23 cellular contexts compared by ENCODE assay signal in the genomic region with DNA sequence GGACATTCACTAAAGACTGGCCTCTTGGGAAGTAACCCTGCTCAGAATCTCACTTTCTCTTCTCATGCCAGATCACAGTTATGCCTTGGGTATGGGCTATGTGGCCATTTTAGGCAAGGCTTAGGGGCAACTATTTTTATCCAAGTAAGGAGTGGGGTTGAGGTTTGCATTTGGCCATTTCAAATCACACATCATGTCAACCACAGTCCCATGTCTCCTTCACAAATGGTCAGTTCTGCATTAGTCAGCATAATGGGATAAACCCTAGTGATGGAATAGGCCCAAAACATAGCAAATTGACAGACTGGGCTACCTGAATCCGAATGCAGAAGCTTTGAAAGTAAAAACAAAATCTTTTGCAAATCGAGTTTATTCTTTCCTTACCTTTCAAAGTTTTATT. TPM values are rescaled to one million over a fixed set of nuclear protein-coding genes. Genes with fewer than 3 reads are reported as not detected.
DNase-seq lines count a peak whose midpoint lies in the region; ATAC-seq, FAIRE-seq and TF ChIP-seq lines count a peak whose summit lies in the region.
"Had no signal": no experiment of that assay in that cellular context is flagged by ENCODE, and none has a peak within 500 bp of the region (broad histone marks: within the 10 kb centered on the region; RNA-seq: fewer than 3 reads in every experiment).

No MANE protein-coding gene starts in this region.

- H3K4me3 ChIP-seq in mesenchymal stem cell (ENCODE audit: insufficient read depth in 1 of 2, low read depth in 1 of 2, low read length in 2 of 2), result no peak overlapping the region
- no peak overlapping the region for H3K4me3 ChIP-seq in BE2C (ENCODE audit: low read depth, low read length)
- H3K4me3 ChIP-seq: K562, left ventricle myocardium inferior, mucosa of descending colon, psoas muscle, transverse colon had no signal

- H2BK120ac ChIP-seq in mesenchymal stem cell (ENCODE audit: low read depth, low read length), result no peak overlapping the region

- peaks cover 8% of the 10 kb centered on the region for H3K36me3 Mint-ChIP-seq in activated CD8-positive, alpha-beta memory T cell treated with anti-CD3 and anti-CD28 coated beads, Interleukin-2, amount 10 ng/mL, durations not matched to agents 7 days and 5 days
- H3K36me3 Mint-ChIP-seq: activated naive CD4-positive, alpha-beta T cell treated with anti-CD3 and anti-CD28 coated beads, Interleukin-2, amount 50 U/mL, for 72 hours had no signal

- H3K9ac ChIP-seq in mesenchymal stem cell (ENCODE audit: low read length), result peak overlapping the region; percentile 31

- no peak overlapping the region for H2BK15ac ChIP-seq in mesenchymal stem cell (ENCODE audit: low read depth, poor library complexity, severe bottlenecking)

- H3K27me3 Mint-ChIP-seq in activated CD8-positive, alpha-beta memory T cell treated with anti-CD3 and anti-CD28 coated beads, Interleukin-2, amount 10 ng/mL, durations not matched to agents 7 days and 5 days, result no peaks in the 10 kb centered on the region
- H3K27me3 Mint-ChIP-seq in stimulated activated naive CD8-positive, alpha-beta T cell treated with anti-CD3 and anti-CD28 coated beads, Interleukin-15, amount 100 ng/mL, for 72 hours, result peaks cover 10% of the 10 kb centered on the region
- H3K27me3 Mint-ChIP-seq: activated CD4-positive, alpha-beta T cell treated with anti-CD3 and anti-CD28 coated beads for 36 hours; activated T-helper 17 cell treated with anti-CD3 and anti-CD28 coated beads, Interleukin-2, amount 50 U/mL, for 72 hours had no signal

- H3K4me1 ChIP-seq in mesenchymal stem cell (ENCODE audit: control insufficient read depth, insufficient read depth, low read depth, low read length) (peaks cover 1% of the 10 kb centered on the region), BE2C (no peaks in the 10 kb centered on the region)
- H3K4me1 ChIP-seq: left ventricle myocardium inferior, psoas muscle, transverse colon had no signal

- H3K27ac Mint-ChIP-seq in activated CD8-positive, alpha-beta memory T cell treated with anti-CD3 and anti-CD28 coated beads, Interleukin-2, amount 10 ng/mL, durations not matched to agents 7 days and 5 days, result peak overlapping the region; percentile 28
- H3K27ac Mint-ChIP-seq in stimulated activated naive CD8-positive, alpha-beta T cell treated with anti-CD3 and anti-CD28 coated beads, Interleukin-15, amount 100 ng/mL, for 72 hours, result no peak overlapping the region
- H3K27ac Mint-ChIP-seq: activated CD4-positive, alpha-beta T cell treated with anti-CD3 and anti-CD28 coated beads for 36 hours; activated naive CD4-positive, alpha-beta T cell treated with anti-CD3 and anti-CD28 coated beads, Interleukin-2, amount 50 U/mL, for 72 hours; activated T-helper 17 cell treated with anti-CD3 and anti-CD28 coated beads, Interleukin-2, amount 50 U/mL, for 72 hours had no signal

- CTCF ChIA-PET in activated CD8-positive, alpha-beta memory T cell treated with anti-CD3 and anti-CD28 coated beads, Interleukin-2, amount 10 ng/mL, durations not matched to agents 7 days and 5 days (lab: Charles Lee), result no interaction called here

- no peak overlapping the region for H3K4me3 Mint-ChIP-seq in activated CD8-positive, alpha-beta memory T cell treated with anti-CD3 and anti-CD28 coated beads, Interleukin-2, amount 10 ng/mL, durations not matched to agents 7 days and 5 days
- no peak overlapping the region for H3K4me3 Mint-ChIP-seq in stimulated activated naive CD8-positive, alpha-beta T cell treated with anti-CD3 and anti-CD28 coated beads, Interleukin-15, amount 100 ng/mL, for 72 hours
- H3K4me3 Mint-ChIP-seq: activated CD4-positive, alpha-beta T cell treated with anti-CD3 and anti-CD28 coated beads for 36 hours; activated T-helper 17 cell treated with anti-CD3 and anti-CD28 coated beads, Interleukin-2, amount 50 U/mL, for 72 hours had no signal

- peaks cover 28% of the 10 kb centered on the region for H3K4me1 Mint-ChIP-seq in activated CD8-positive, alpha-beta memory T cell treated with anti-CD3 and anti-CD28 coated beads, Interleukin-2, amount 10 ng/mL, durations not matched to agents 7 days and 5 days
- peaks cover 22% of the 10 kb centered on the region for H3K4me1 Mint-ChIP-seq in stimulated activated naive CD8-positive, alpha-beta T cell treated with anti-CD3 and anti-CD28 coated beads, Interleukin-15, amount 100 ng/mL, for 72 hours
- H3K4me1 Mint-ChIP-seq: activated T-helper 17 cell treated with anti-CD3 and anti-CD28 coated beads, Interleukin-2, amount 50 U/mL, for 72 hours had no signal

- no peak for ATAC-seq in activated CD8-positive, alpha-beta memory T cell treated with anti-CD3 and anti-CD28 coated beads, Interleukin-2, amount 10 ng/mL, durations not matched to agents 7 days and 5 days
- ATAC-seq in stimulated activated naive CD8-positive, alpha-beta T cell treated with anti-CD3 and anti-CD28 coated beads, Interleukin-15, amount 100 ng/mL, for 72 hours, result no peak
- no peak for ATAC-seq in HG03108 (IDR thresholded peaks at IDR 0.05; ENCODE audit: unreplicated experiment)
- ATAC-seq: activated CD4-positive, alpha-beta T cell treated with anti-CD3 and anti-CD28 coated beads for 36 hours; activated naive CD4-positive, alpha-beta T cell treated with anti-CD3 and anti-CD28 coated beads, Interleukin-2, amount 50 U/mL, for 72 hours; activated T-helper 17 cell treated with anti-CD3 and anti-CD28 coated beads, Interleukin-2, amount 50 U/mL, for 72 hours; K562; mucosa of descending colon; psoas muscle had no signal

- no peak overlapping the region for H3K4me2 ChIP-seq in mesenchymal stem cell (ENCODE audit: low read length, poor library complexity, severe bottlenecking)

- no peak for DNase-seq in activated CD8-positive, alpha-beta memory T cell treated with anti-CD3 and anti-CD28 coated beads, Interleukin-2, amount 10 ng/mL, durations not matched to agents 7 days and 5 days
- no peak for DNase-seq in activated CD8-positive, alpha-beta memory T cell treated with anti-CD3 and anti-CD28 coated beads, Interleukin-2, amount 50 U/mL, for 48 hours
- DNase-seq in RCC 7860 (ENCODE audit: low spot score) (no peak), mesenchymal stem cell (no peak), BE2C (no peak), NCI-H1417 treated with DMSO at 0.1 percent for 48 hours (lab: John Stamatoyannopoulos, UW) (no peak)
- no peak for DNase-seq in stimulated activated naive CD8-positive, alpha-beta T cell treated with anti-CD3 and anti-CD28 coated beads, Interleukin-15, amount 100 ng/mL, for 72 hours
- DNase-seq: activated CD4-positive, alpha-beta T cell treated with anti-CD3 and anti-CD28 coated beads for 36 hours; aorta; left ventricle myocardium inferior; mucosa of descending colon; NCI-H1694 treated with DMSO at 0.1 percent for 48 hours; psoas muscle; stimulated activated CD4-positive, alpha-beta T cell treated with anti-CD3 and anti-CD28 coated beads, Interleukin-4, amount 100 ng/mL, for 1 hour; stimulated activated naive CD4-positive, alpha-beta T cell; transverse colon had no signal

- TF ChIP-seq CTCF in BE2C (IDR thresholded peaks at IDR 0.05; ENCODE audit: low read depth, low read length), result no peak

- H3K27me3 ChIP-seq in mesenchymal stem cell (ENCODE audit: control insufficient read depth in 1 of 2, insufficient read depth in 1 of 2, low read length in 2 of 2), result no peaks in the 10 kb centered on the region
- no peaks in the 10 kb centered on the region for H3K27me3 ChIP-seq in BE2C
- H3K27me3 ChIP-seq: transverse colon had no signal

- H3K4ac ChIP-seq in mesenchymal stem cell (ENCODE audit: low read depth in 1 of 2, low read length in 2 of 2), result no peak overlapping the region

- H2AFZ ChIP-seq in mesenchymal stem cell (ENCODE audit: low read depth, low read length), result no peak overlapping the region

- H3K9me3 ChIP-seq in mesenchymal stem cell (ENCODE audit: control insufficient read depth, low read length) (no peaks in the 10 kb centered on the region), BE2C (no peaks in the 10 kb centered on the region)
- H3K9me3 ChIP-seq: left ventricle myocardium inferior, mucosa of descending colon, psoas muscle, transverse colon had no signal

- WGBS in mesenchymal stem cell, result 83% methylated on average over 1 of the region's 2 CpGs

- H4K91ac ChIP-seq in mesenchymal stem cell (ENCODE audit: low read length), result no peak overlapping the region

- H3K27ac ChIP-seq in mesenchymal stem cell (ENCODE audit: low read length, poor library complexity, severe bottlenecking), result no peak overlapping the region
- H3K27ac ChIP-seq: epithelial cell of prostate, left ventricle myocardium inferior, psoas muscle, transverse colon had no signal

- H4K8ac ChIP-seq in mesenchymal stem cell (ENCODE audit: low read length), result no peak overlapping the region

- H2BK5ac ChIP-seq in mesenchymal stem cell (ENCODE audit: low read depth, low read length, poor library complexity, severe bottlenecking), result no peak overlapping the region

- peak overlapping the region; percentile 18 to 39 for H2BK12ac ChIP-seq in mesenchymal stem cell (ENCODE audit: low read length in 2 of 2)

- H3K79me1 ChIP-seq in mesenchymal stem cell (replicated peaks; ENCODE audit: low read length, poor library complexity, severe bottlenecking), result no peaks in the 10 kb centered on the region

- H2AK5ac ChIP-seq in mesenchymal stem cell (ENCODE audit: low read length, severe bottlenecking), result peak overlapping the region; percentile 83

- no peak overlapping the region for H3K18ac ChIP-seq in mesenchymal stem cell (ENCODE audit: low read depth in 1 of 2, low read length in 2 of 2)

- no peak overlapping the region for H3K23ac ChIP-seq in mesenchymal stem cell (ENCODE audit: low read length in 2 of 2)

- peak; percentile 57 for FAIRE-seq in RCC 7860 (lab: Jason Lieb, UNC)
- FAIRE-seq: K562 had no signal

- no peaks in the 10 kb centered on the region for H3K36me3 ChIP-seq in mesenchymal stem cell (ENCODE audit: control insufficient read depth in 1 of 2, insufficient read depth in 2 of 2, low read depth in 1 of 2, low read length in 2 of 2)
- H3K36me3 ChIP-seq in BE2C, result no peaks in the 10 kb centered on the region
- H3K36me3 ChIP-seq: left ventricle myocardium inferior, transverse colon had no signal

- H3K14ac ChIP-seq in mesenchymal stem cell (ENCODE audit: low read length in 2 of 2), result no peak overlapping the region

- H3K9me3 Mint-ChIP-seq in activated CD8-positive, alpha-beta memory T cell treated with anti-CD3 and anti-CD28 coated beads, Interleukin-2, amount 10 ng/mL, durations not matched to agents 7 days and 5 days (ENCODE audit: low read depth), result peaks cover 2% of the 10 kb centered on the region
- peaks cover 6% of the 10 kb centered on the region in 2 donors for H3K9me3 Mint-ChIP-seq in stimulated activated naive CD8-positive, alpha-beta T cell treated with anti-CD3 and anti-CD28 coated beads, Interleukin-15, amount 100 ng/mL, for 72 hours
- H3K9me3 Mint-ChIP-seq: activated T-helper 17 cell treated with anti-CD3 and anti-CD28 coated beads, Interleukin-2, amount 50 U/mL, for 72 hours had no signal

RNA-seq across cellular contexts. Expression of gene RTL3, which starts 0.8 kb away (rescaled TPM):
- under 1 TPM; 0.12 to 0.14 TPM for total RNA-seq in activated CD8-positive, alpha-beta memory T cell treated with anti-CD3 and anti-CD28 coated beads, Interleukin-2, amount 10 ng/mL, durations not matched to agents 7 days and 5 days
- 0.04 TPM for polyA plus RNA-seq in mesenchymal stem cell (2013, experiment 1 of 2)
- polyA plus RNA-seq in mesenchymal stem cell (2013, experiment 2 of 2), result 0.10 TPM
- polyA plus RNA-seq in BE2C (2012; ENCODE audit: insufficient read depth, insufficient read length, low read depth), result not detected
- total RNA-seq: A172; activated CD4-positive, alpha-beta T cell treated with anti-CD3 and anti-CD28 coated beads for 36 hours; activated naive CD4-positive, alpha-beta T cell treated with anti-CD3 and anti-CD28 coated beads, Interleukin-2, amount 50 U/mL, for 72 hours; activated T-helper 17 cell treated with anti-CD3 and anti-CD28 coated beads, Interleukin-2, amount 50 U/mL, for 72 hours; Daoy; K562 had no signal
- polyA plus RNA-seq: K562 had no signal
